1 cellular context compared by ENCODE assay signal in the genomic region with DNA sequence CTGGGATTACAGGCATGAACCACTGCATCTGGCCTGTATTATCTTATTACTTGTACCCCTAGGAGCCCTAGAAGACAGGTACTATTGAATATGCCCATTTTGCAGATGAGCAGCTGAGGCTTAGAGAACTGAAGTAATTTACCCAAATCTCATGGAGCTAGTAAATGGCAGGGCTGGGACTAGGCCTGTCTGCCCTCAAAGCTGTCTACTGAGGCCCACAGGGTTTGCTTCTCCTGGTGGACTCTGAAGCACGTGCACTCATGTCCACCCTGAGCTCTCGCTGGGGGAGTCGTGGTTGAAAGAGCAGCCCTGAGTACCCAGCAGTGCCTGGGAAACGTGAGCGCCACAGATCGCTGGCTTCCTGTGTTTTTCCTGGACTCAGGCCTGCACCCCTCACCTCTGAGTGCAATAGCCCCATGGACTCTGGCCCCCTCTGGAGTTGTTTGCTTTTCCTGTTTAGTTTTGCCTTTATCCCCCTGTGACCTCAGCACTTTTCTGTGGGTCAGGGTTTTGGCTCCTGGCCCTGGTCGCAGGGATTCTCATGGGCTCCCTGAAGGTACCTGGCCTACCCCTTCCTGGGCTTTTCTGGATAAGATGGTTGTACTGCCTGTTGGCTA.
TF ChIP-seq lines count a peak whose summit lies in the region.

No MANE protein-coding gene starts in this region.

TF ChIP-seq in WTC11, 78 proteins besides CTCF, POLR2A, EP300 and RAD21:
- TF ChIP-seq GABPB1 (CRISPR knock-in tag; IDR thresholded peaks at IDR 0.05): peak; percentile 77
- no peak for TF ChIP-seq ETV6 (CRISPR knock-in tag; IDR thresholded peaks at IDR 0.05)
- TF ChIP-seq, protein P1, sequence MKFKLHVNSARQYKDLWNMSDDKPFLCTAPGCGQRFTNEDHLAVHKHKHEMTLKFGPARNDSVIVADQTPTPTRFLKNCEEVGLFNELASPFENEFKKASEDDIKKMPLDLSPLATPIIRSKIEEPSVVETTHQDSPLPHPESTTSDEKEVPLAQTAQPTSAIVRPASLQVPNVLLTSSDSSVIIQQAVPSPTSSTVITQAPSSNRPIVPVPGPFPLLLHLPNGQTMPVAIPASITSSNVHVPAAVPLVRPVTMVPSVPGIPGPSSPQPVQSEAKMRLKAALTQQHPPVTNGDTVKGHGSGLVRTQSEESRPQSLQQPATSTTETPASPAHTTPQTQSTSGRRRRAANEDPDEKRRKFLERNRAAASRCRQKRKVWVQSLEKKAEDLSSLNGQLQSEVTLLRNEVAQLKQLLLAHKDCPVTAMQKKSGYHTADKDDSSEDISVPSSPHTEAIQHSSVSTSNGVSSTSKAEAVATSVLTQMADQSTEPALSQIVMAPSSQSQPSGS (CRISPR knock-in tag; IDR thresholded peaks at IDR 0.05; ENCODE audit: borderline replicate concordance, low read depth): no peak
- TF ChIP-seq ZNF219 (CRISPR knock-in tag; IDR thresholded peaks at IDR 0.05; ENCODE audit: borderline replicate concordance): no peak
- TF ChIP-seq ZBTB21 (CRISPR knock-in tag; IDR thresholded peaks at IDR 0.05; ENCODE audit: borderline replicate concordance): no peak
- TF ChIP-seq, protein P2, sequence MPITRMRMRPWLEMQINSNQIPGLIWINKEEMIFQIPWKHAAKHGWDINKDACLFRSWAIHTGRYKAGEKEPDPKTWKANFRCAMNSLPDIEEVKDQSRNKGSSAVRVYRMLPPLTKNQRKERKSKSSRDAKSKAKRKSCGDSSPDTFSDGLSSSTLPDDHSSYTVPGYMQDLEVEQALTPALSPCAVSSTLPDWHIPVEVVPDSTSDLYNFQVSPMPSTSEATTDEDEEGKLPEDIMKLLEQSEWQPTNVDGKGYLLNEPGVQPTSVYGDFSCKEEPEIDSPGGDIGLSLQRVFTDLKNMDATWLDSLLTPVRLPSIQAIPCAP (CRISPR knock-in tag; IDR thresholded peaks at IDR 0.05): no peak
- TF ChIP-seq, protein P3, sequence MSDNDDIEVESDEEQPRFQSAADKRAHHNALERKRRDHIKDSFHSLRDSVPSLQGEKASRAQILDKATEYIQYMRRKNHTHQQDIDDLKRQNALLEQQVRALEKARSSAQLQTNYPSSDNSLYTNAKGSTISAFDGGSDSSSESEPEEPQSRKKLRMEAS (CRISPR knock-in tag; IDR thresholded peaks at IDR 0.05): no peak
- TF ChIP-seq, protein P4, sequence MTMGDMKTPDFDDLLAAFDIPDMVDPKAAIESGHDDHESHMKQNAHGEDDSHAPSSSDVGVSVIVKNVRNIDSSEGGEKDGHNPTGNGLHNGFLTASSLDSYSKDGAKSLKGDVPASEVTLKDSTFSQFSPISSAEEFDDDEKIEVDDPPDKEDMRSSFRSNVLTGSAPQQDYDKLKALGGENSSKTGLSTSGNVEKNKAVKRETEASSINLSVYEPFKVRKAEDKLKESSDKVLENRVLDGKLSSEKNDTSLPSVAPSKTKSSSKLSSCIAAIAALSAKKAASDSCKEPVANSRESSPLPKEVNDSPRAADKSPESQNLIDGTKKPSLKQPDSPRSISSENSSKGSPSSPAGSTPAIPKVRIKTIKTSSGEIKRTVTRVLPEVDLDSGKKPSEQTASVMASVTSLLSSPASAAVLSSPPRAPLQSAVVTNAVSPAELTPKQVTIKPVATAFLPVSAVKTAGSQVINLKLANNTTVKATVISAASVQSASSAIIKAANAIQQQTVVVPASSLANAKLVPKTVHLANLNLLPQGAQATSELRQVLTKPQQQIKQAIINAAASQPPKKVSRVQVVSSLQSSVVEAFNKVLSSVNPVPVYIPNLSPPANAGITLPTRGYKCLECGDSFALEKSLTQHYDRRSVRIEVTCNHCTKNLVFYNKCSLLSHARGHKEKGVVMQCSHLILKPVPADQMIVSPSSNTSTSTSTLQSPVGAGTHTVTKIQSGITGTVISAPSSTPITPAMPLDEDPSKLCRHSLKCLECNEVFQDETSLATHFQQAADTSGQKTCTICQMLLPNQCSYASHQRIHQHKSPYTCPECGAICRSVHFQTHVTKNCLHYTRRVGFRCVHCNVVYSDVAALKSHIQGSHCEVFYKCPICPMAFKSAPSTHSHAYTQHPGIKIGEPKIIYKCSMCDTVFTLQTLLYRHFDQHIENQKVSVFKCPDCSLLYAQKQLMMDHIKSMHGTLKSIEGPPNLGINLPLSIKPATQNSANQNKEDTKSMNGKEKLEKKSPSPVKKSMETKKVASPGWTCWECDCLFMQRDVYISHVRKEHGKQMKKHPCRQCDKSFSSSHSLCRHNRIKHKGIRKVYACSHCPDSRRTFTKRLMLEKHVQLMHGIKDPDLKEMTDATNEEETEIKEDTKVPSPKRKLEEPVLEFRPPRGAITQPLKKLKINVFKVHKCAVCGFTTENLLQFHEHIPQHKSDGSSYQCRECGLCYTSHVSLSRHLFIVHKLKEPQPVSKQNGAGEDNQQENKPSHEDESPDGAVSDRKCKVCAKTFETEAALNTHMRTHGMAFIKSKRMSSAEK (CRISPR knock-in tag; IDR thresholded peaks at IDR 0.05; ENCODE audit: borderline replicate concordance): no peak
